Comparison of ENCODE assay signal across 19 cellular contexts in the genomic region with DNA sequence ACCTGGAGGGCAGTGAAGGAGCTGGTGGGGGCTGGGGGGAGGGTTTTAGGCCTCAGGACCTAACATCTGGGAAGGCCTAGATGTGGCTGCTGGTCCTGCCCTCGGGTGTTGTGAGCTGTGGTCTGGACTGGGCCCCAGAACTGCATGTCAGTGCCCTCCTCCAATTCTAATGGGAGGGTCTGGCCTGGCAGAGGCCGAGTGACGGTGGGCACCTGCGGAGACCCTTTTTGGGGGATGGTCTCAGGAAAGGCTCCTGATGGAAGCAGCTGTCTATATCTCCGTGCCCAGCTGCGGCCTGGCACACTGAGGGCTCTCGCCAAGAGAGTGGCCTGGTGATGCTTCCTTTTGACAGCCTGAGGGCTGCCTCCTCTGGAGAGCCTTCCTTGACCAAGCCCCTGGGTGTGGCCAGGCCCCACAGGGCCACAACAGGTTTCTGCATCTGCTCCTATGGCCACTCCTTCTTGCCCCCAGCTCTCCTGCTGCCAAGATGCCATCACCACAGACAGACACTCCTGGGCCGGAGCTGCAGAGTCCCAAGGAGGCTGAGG. TPM values are rescaled to one million over a fixed set of nuclear protein-coding genes. Genes with fewer than 3 reads are reported as not detected.
"Had no signal": no experiment of that assay in that cellular context is flagged by ENCODE, and none has a peak within 500 bp of the region (broad histone marks: within the 10 kb centered on the region; RNA-seq: fewer than 3 reads in every experiment).

No MANE protein-coding gene starts in this region.

- H3K27ac ChIP-seq: colonic mucosa, lower lobe of right lung, sigmoid colon, tibial artery, uterus had no signal

- H3K9me3 ChIP-seq: colonic mucosa, lower lobe of right lung, sigmoid colon, spleen, tibial artery, uterus had no signal

- H3K36me3 Mint-ChIP-seq: activated naive CD8-positive, alpha-beta T cell treated with anti-CD3 and anti-CD28 coated beads, Interleukin-2, amount 10 ng/mL, durations not matched to agents 7 days and 5 days; brain had no signal

- ATAC-seq: esophagus mucosa, lower lobe of right lung had no signal

- DNase-seq: activated B cell treated with CpG ODN at 0.5 μM for 24 hours; activated CD4-positive, alpha-beta T cell treated with anti-CD3 and anti-CD28 coated beads for 48 hours; activated CD8-positive, alpha-beta memory T cell treated with anti-CD3 and anti-CD28 coated beads, Interleukin-2, amount 50 U/mL, for 48 hours; activated naive CD8-positive, alpha-beta T cell treated with anti-CD3 and anti-CD28 coated beads, Interleukin-2, amount 10 ng/mL, durations not matched to agents 7 days and 5 days; central memory CD4-positive, alpha-beta T cell; colonic mucosa; hypothalamus; kidney glomerular epithelial cell; lower lobe of right lung; sigmoid colon; spleen; T-helper 2 cell; tibial artery; uterus had no signal

- H3K4me1 Mint-ChIP-seq: activated naive CD8-positive, alpha-beta T cell treated with anti-CD3 and anti-CD28 coated beads, Interleukin-2, amount 10 ng/mL, durations not matched to agents 7 days and 5 days had no signal

- H3K4me3 Mint-ChIP-seq: activated B cell treated with CpG ODN at 0.5 μM for 24 hours; activated naive CD8-positive, alpha-beta T cell treated with anti-CD3 and anti-CD28 coated beads, Interleukin-2, amount 10 ng/mL, durations not matched to agents 7 days and 5 days; brain had no signal

- H3K9me3 Mint-ChIP-seq: activated B cell treated with CpG ODN at 0.5 μM for 24 hours; activated naive CD8-positive, alpha-beta T cell treated with anti-CD3 and anti-CD28 coated beads, Interleukin-2, amount 10 ng/mL, durations not matched to agents 7 days and 5 days had no signal

- H3K36me3 ChIP-seq: colonic mucosa, lower lobe of right lung, sigmoid colon, spleen, tibial artery, uterus had no signal

- H3K27ac Mint-ChIP-seq: activated naive CD8-positive, alpha-beta T cell treated with anti-CD3 and anti-CD28 coated beads, Interleukin-2, amount 10 ng/mL, durations not matched to agents 7 days and 5 days; brain had no signal

- H3K4me3 ChIP-seq: colonic mucosa, lower lobe of right lung, sigmoid colon, spleen, tibial artery, uterus had no signal

RNA-seq across cellular contexts. Expression of gene EXOC3L4, which starts 5.3 kb away (rescaled TPM):
- total RNA-seq: activated B cell treated with CpG ODN at 0.5 μM for 24 hours; activated naive CD8-positive, alpha-beta T cell treated with anti-CD3 and anti-CD28 coated beads, Interleukin-2, amount 10 ng/mL, durations not matched to agents 7 days and 5 days; pulmonary artery endothelial cell had no signal
- polyA plus RNA-seq: neural cell had no signal

RNA-seq across cellular contexts. Expression of gene LBHD2, which starts 15.8 kb away (rescaled TPM):
- total RNA-seq: activated B cell treated with CpG ODN at 0.5 μM for 24 hours; activated naive CD8-positive, alpha-beta T cell treated with anti-CD3 and anti-CD28 coated beads, Interleukin-2, amount 10 ng/mL, durations not matched to agents 7 days and 5 days; colonic mucosa; esophagus mucosa; lower lobe of right lung; osteocyte; pulmonary artery endothelial cell; sigmoid colon; spleen; uterus had no signal
- polyA plus RNA-seq: neural cell had no signal
